12 cellular contexts compared by ENCODE assay signal in genomic region chrX:72048515-72049455, GRCh38.
DNase-seq lines count a peak whose midpoint lies in the region; ATAC-seq and TF ChIP-seq lines count a peak whose summit lies in the region.
"Had no signal": no experiment of that assay in that cellular context is flagged by ENCODE, and none has a peak within 500 bp of the region (broad histone marks: within the 10 kb centered on the region; RNA-seq: fewer than 3 reads in every experiment).

No MANE protein-coding gene starts in this region.

- peaks cover 5% of the 10 kb centered on the region for H3K36me3 Mint-ChIP-seq in endodermal cell (ENCODE audit: low read depth)

- no peaks in the 10 kb centered on the region for H3K27me3 ChIP-seq in BE2C
- no peaks in the 10 kb centered on the region for H3K27me3 ChIP-seq in endodermal cell (ENCODE audit: control insufficient read depth, insufficient read depth, low read length, poor library complexity, severe bottlenecking)

- H3K9me3 ChIP-seq in BE2C (no peaks in the 10 kb centered on the region), endodermal cell (ENCODE audit: control insufficient read depth, low read length) (no peaks in the 10 kb centered on the region)
- H3K9me3 ChIP-seq: pancreas had no signal

- H3K9me3 Mint-ChIP-seq in endodermal cell: peaks cover 69% of the 10 kb centered on the region

- H3K4me1 Mint-ChIP-seq in endodermal cell: peaks cover 22% of the 10 kb centered on the region

- H3K36me3 ChIP-seq in BE2C (no peaks in the 10 kb centered on the region), endodermal cell (ENCODE audit: control insufficient read depth, insufficient read depth, low read length) (no peaks in the 10 kb centered on the region)
- H3K36me3 ChIP-seq: pancreas had no signal

- H3K27ac Mint-ChIP-seq in endodermal cell: no peak overlapping the region

- H3K4me1 ChIP-seq in BE2C (peaks cover 18% of the 10 kb centered on the region), endodermal cell (ENCODE audit: control insufficient read depth, insufficient read depth, low read length) (no peaks in the 10 kb centered on the region)
- H3K4me1 ChIP-seq: pancreas had no signal

- DNase-seq in BE2C: peak; percentile 56
- DNase-seq in DMS 273 treated with DMSO at 0.1 percent for 48 hours (lab: John Stamatoyannopoulos, UW): peak; percentile 13
- peak; percentile 5 for DNase-seq in NCI-H510A treated with DMSO at 0.1 percent for 48 hours (lab: John Stamatoyannopoulos, UW)
- peak; percentile 47 for DNase-seq in endodermal cell
- DNase-seq in stimulated activated naive CD4-positive, alpha-beta T cell treated with Interleukin-2 at 50 U/mL for 16 hours (lab: John Stamatoyannopoulos, UW): no peak
- DNase-seq: activated CD4-positive, alpha-beta T cell treated with anti-CD3 and anti-CD28 coated beads for 48 hours; pancreas; SHP77 treated with DMSO at 0.1 percent for 48 hours; stimulated activated CD4-positive, alpha-beta T cell treated with anti-CD3 and anti-CD28 coated beads, Interleukin-2, amount 100 ng/mL, for 24 hours had no signal

- H3K27ac ChIP-seq in endodermal cell (ENCODE audit: low read depth, low read length): no peak overlapping the region
- H3K27ac ChIP-seq: pancreas had no signal

- no peak overlapping the region for H3K9ac ChIP-seq in endodermal cell (ENCODE audit: extremely low read depth, low read length, poor library complexity, severe bottlenecking)

- TF ChIP-seq CTCF in BE2C (IDR thresholded peaks at IDR 0.05; ENCODE audit: low read depth, low read length): peak; percentile 50
- no peak for TF ChIP-seq CTCF in endodermal cell (conservative IDR thresholded peaks at IDR 0.05)

- no peak overlapping the region for H3K4me3 Mint-ChIP-seq in endodermal cell

- no peak for ATAC-seq in HG02870 (IDR thresholded peaks at IDR 0.05; ENCODE audit: unreplicated experiment)
- no peak for ATAC-seq in GM19452 (IDR thresholded peaks at IDR 0.05; ENCODE audit: unreplicated experiment)
- ATAC-seq: pancreas had no signal

- 80 to 94% methylated on average over 1 to 8 of the region's 8 CpGs for WGBS in endodermal cell (ENCODE audit: insufficient coverage in 1 of 2, insufficient read length in 1 of 2), 2 experiments

- H3K27me3 Mint-ChIP-seq in endodermal cell (ENCODE audit: insufficient read depth): no peaks in the 10 kb centered on the region

- H3K4me3 ChIP-seq in BE2C (ENCODE audit: low read depth, low read length): no peak overlapping the region
- H3K4me3 ChIP-seq in endodermal cell (ENCODE audit: low read length): no peak overlapping the region
- H3K4me3 ChIP-seq: lung, pancreas had no signal
